34 cellular contexts compared by ENCODE assay signal in genomic region chr9:117750401-117750800, GRCh38. TPM values are rescaled to one million over a fixed set of nuclear protein-coding genes. Genes with fewer than 3 reads are reported as not detected.
"Had no signal": no experiment of that assay in that cellular context is flagged by ENCODE, and none has a peak within 500 bp of the region (broad histone marks: within the 10 kb centered on the region; RNA-seq: fewer than 3 reads in every experiment).

No MANE protein-coding gene starts in this region.

- H3K9me3 Mint-ChIP-seq: activated CD4-positive, alpha-beta memory T cell treated with anti-CD3 and anti-CD28 coated beads for 36 hours; activated CD4-positive, alpha-beta T cell treated with anti-CD3 and anti-CD28 coated beads, Interleukin-2, amount 10 ng/mL, durations not matched to agents 24 days and 14 days; activated naive CD4-positive, alpha-beta T cell treated with anti-CD3 and anti-CD28 coated beads for 36 hours; activated naive CD4-positive, alpha-beta T cell treated with anti-CD3 and anti-CD28 coated beads, Interleukin-2, amount 50 U/mL, for 24 hours; activated naive CD8-positive, alpha-beta T cell treated with anti-CD3 and anti-CD28 coated beads for 36 hours; activated naive CD8-positive, alpha-beta T cell treated with anti-CD3 and anti-CD28 coated beads, Interleukin-2, amount 50 U/mL, for 24 hours; activated T-helper 1 cell treated with anti-CD3 and anti-CD28 coated beads, Interleukin-12 subunit alpha, Interleukin-12 subunit beta, Interleukin-2, Interleukin-4 antibody, amounts not matched to agents 30 ng/mL and 10 ng/mL and 1 ng/mL, durations not matched to agents 14 hours and 24 hours and 36 hours; activated T-helper 2 cell treated with anti-CD3 and anti-CD28 coated beads, Interferon-gamma antibody, Interleukin-2, Interleukin-4, amounts not matched to agents 10 μg/mL and 5 μg/mL and 100 μg/mL, durations not matched to agents 14 hours and 24 hours and 36 hours; central memory CD8-positive, alpha-beta T cell; dendritic cell treated with granulocyte-macrophage colony-stimulating factor and Interleukin-4, amounts not matched to agents 40 ng/mL and 50 ng/mL, for 4 days had no signal

- ATAC-seq: activated CD4-positive, alpha-beta T cell treated with anti-CD3 and anti-CD28 coated beads for 36 hours; activated CD8-positive, alpha-beta memory T cell treated with anti-CD3 and anti-CD28 coated beads, Interleukin-2, amount 10 ng/mL, durations not matched to agents 7 days and 5 days; activated CD8-positive, alpha-beta T cell treated with anti-CD3 and anti-CD28 coated beads, Interleukin-2, amount 10 ng/mL, durations not matched to agents 7 days and 5 days; activated naive CD8-positive, alpha-beta T cell treated with anti-CD3 and anti-CD28 coated beads, Interleukin-2, amount 50 U/mL, for 24 hours; gastroesophageal sphincter had no signal

- H3K9me3 ChIP-seq: adrenal gland, ascending aorta, breast epithelium, esophagus squamous epithelium, gastroesophageal sphincter had no signal

- H3K4me3 ChIP-seq: adrenal gland, ascending aorta, breast epithelium, coronary artery, dorsolateral prefrontal cortex, esophagus squamous epithelium, gastroesophageal sphincter had no signal

- H3K27ac Mint-ChIP-seq: activated CD4-positive, alpha-beta memory T cell treated with anti-CD3 and anti-CD28 coated beads for 36 hours; activated CD4-positive, alpha-beta T cell treated with anti-CD3 and anti-CD28 coated beads for 36 hours; activated CD4-positive, alpha-beta T cell treated with anti-CD3 and anti-CD28 coated beads, Interleukin-2, amount 10 ng/mL, durations not matched to agents 24 days and 14 days; activated CD8-positive, alpha-beta memory T cell treated with anti-CD3 and anti-CD28 coated beads, Interleukin-2, amount 10 ng/mL, durations not matched to agents 7 days and 5 days; activated CD8-positive, alpha-beta T cell treated with anti-CD3 and anti-CD28 coated beads, Interleukin-2, amount 10 ng/mL, durations not matched to agents 7 days and 5 days; activated naive CD4-positive, alpha-beta T cell treated with anti-CD3 and anti-CD28 coated beads for 36 hours; activated naive CD4-positive, alpha-beta T cell treated with anti-CD3 and anti-CD28 coated beads, Interleukin-2, amount 50 U/mL, for 24 hours; activated naive CD8-positive, alpha-beta T cell treated with anti-CD3 and anti-CD28 coated beads for 36 hours; activated naive CD8-positive, alpha-beta T cell treated with anti-CD3 and anti-CD28 coated beads, Interleukin-2, amount 50 U/mL, for 24 hours; activated T-helper 1 cell treated with anti-CD3 and anti-CD28 coated beads, Interleukin-12 subunit alpha, Interleukin-12 subunit beta, Interleukin-2, Interleukin-4 antibody, amounts not matched to agents 30 ng/mL and 10 ng/mL and 1 ng/mL, durations not matched to agents 14 hours and 24 hours and 36 hours; activated T-helper 2 cell treated with anti-CD3 and anti-CD28 coated beads, Interferon-gamma antibody, Interleukin-2, Interleukin-4, amounts not matched to agents 10 μg/mL and 5 μg/mL and 100 μg/mL, durations not matched to agents 14 hours and 24 hours and 36 hours; brain; dendritic cell treated with granulocyte-macrophage colony-stimulating factor and Interleukin-4, amounts not matched to agents 40 ng/mL and 50 ng/mL, for 4 days had no signal

- H3K4me1 ChIP-seq: adrenal gland, ascending aorta, breast epithelium, gastroesophageal sphincter had no signal

- H3K36me3 ChIP-seq: adrenal gland, ascending aorta, breast epithelium, esophagus squamous epithelium, gastroesophageal sphincter had no signal

- H3K27ac ChIP-seq: adrenal gland, ascending aorta, breast epithelium, coronary artery, dorsolateral prefrontal cortex, esophagus squamous epithelium, gastroesophageal sphincter had no signal

- H3K27me3 ChIP-seq: adrenal gland, ascending aorta, dorsolateral prefrontal cortex had no signal

- DNase-seq: activated CD4-positive, alpha-beta memory T cell treated with anti-CD3 and anti-CD28 coated beads for 36 hours; activated CD4-positive, alpha-beta T cell treated with anti-CD3 and anti-CD28 coated beads for 36 hours; activated CD4-positive, alpha-beta T cell treated with anti-CD3 and anti-CD28 coated beads, Interleukin-2, amount 10 ng/mL, durations not matched to agents 24 days and 14 days; activated CD4-positive, CD25-positive, alpha-beta regulatory T cell; activated CD4-positive, CD25-positive, alpha-beta regulatory T cell treated with anti-CD3 and anti-CD28 coated beads, Interleukin-2, amount 50 U/mL, for 72 hours; activated CD8-positive, alpha-beta memory T cell treated with anti-CD3 and anti-CD28 coated beads, Interleukin-2, amount 10 ng/mL, durations not matched to agents 7 days and 5 days; activated CD8-positive, alpha-beta memory T cell treated with anti-CD3 and anti-CD28 coated beads, Interleukin-2, amount 50 U/mL, for 4 hours; activated CD8-positive, alpha-beta T cell treated with anti-CD3 and anti-CD28 coated beads, Interleukin-2, amount 10 ng/mL, durations not matched to agents 7 days and 5 days; activated effector memory CD4-positive, alpha-beta T cell treated with anti-CD3 and anti-CD28 coated beads, Interleukin-2, amount 50 U/mL, for 16 hours; activated naive CD4-positive, alpha-beta T cell treated with anti-CD3 and anti-CD28 coated beads for 36 hours; activated naive CD8-positive, alpha-beta T cell treated with anti-CD3 and anti-CD28 coated beads for 36 hours; activated naive CD8-positive, alpha-beta T cell treated with anti-CD3 and anti-CD28 coated beads, Interleukin-2, amount 50 U/mL, for 24 hours; activated T-cell treated with anti-CD3 and anti-CD28 coated beads, Interleukin-2, amount 50 U/mL, for 1 hour; activated T-cell treated with anti-CD3 and anti-CD28 coated beads, Interleukin-2, amount 50 U/mL, for 48 hours; adrenal gland; amygdala; dorsolateral prefrontal cortex; effector memory CD4-positive, alpha-beta T cell; erythroblast; esophagus squamous epithelium; foreskin melanocyte; T-helper 2 cell had no signal

- H3K4me3 Mint-ChIP-seq: activated CD4-positive, alpha-beta memory T cell treated with anti-CD3 and anti-CD28 coated beads for 36 hours; activated CD4-positive, alpha-beta T cell treated with anti-CD3 and anti-CD28 coated beads for 36 hours; activated CD4-positive, alpha-beta T cell treated with anti-CD3 and anti-CD28 coated beads, Interleukin-2, amount 10 ng/mL, durations not matched to agents 24 days and 14 days; activated CD8-positive, alpha-beta memory T cell treated with anti-CD3 and anti-CD28 coated beads, Interleukin-2, amount 10 ng/mL, durations not matched to agents 7 days and 5 days; activated CD8-positive, alpha-beta T cell treated with anti-CD3 and anti-CD28 coated beads, Interleukin-2, amount 10 ng/mL, durations not matched to agents 7 days and 5 days; activated naive CD4-positive, alpha-beta T cell treated with anti-CD3 and anti-CD28 coated beads for 36 hours; activated naive CD4-positive, alpha-beta T cell treated with anti-CD3 and anti-CD28 coated beads, Interleukin-2, amount 50 U/mL, for 24 hours; activated naive CD8-positive, alpha-beta T cell treated with anti-CD3 and anti-CD28 coated beads for 36 hours; activated naive CD8-positive, alpha-beta T cell treated with anti-CD3 and anti-CD28 coated beads, Interleukin-2, amount 50 U/mL, for 24 hours; activated T-helper 1 cell treated with anti-CD3 and anti-CD28 coated beads, Interleukin-12 subunit alpha, Interleukin-12 subunit beta, Interleukin-2, Interleukin-4 antibody, amounts not matched to agents 30 ng/mL and 10 ng/mL and 1 ng/mL, durations not matched to agents 14 hours and 24 hours and 36 hours; brain; central memory CD8-positive, alpha-beta T cell; dendritic cell treated with granulocyte-macrophage colony-stimulating factor and Interleukin-4, amounts not matched to agents 40 ng/mL and 50 ng/mL, for 4 days had no signal

- H3K36me3 Mint-ChIP-seq: activated CD4-positive, alpha-beta memory T cell treated with anti-CD3 and anti-CD28 coated beads for 36 hours; activated CD8-positive, alpha-beta memory T cell treated with anti-CD3 and anti-CD28 coated beads, Interleukin-2, amount 10 ng/mL, durations not matched to agents 7 days and 5 days; activated naive CD4-positive, alpha-beta T cell treated with anti-CD3 and anti-CD28 coated beads, Interleukin-2, amount 50 U/mL, for 24 hours; activated naive CD8-positive, alpha-beta T cell treated with anti-CD3 and anti-CD28 coated beads for 36 hours; brain had no signal

- H3K4me1 Mint-ChIP-seq: activated CD4-positive, alpha-beta T cell treated with anti-CD3 and anti-CD28 coated beads for 36 hours; activated CD4-positive, alpha-beta T cell treated with anti-CD3 and anti-CD28 coated beads, Interleukin-2, amount 10 ng/mL, durations not matched to agents 24 days and 14 days; activated naive CD4-positive, alpha-beta T cell treated with anti-CD3 and anti-CD28 coated beads, Interleukin-2, amount 50 U/mL, for 24 hours; activated naive CD8-positive, alpha-beta T cell treated with anti-CD3 and anti-CD28 coated beads for 36 hours; activated naive CD8-positive, alpha-beta T cell treated with anti-CD3 and anti-CD28 coated beads, Interleukin-2, amount 50 U/mL, for 24 hours; central memory CD8-positive, alpha-beta T cell had no signal

RNA-seq across cellular contexts. Expression of gene TLR4, which starts 46.2 kb away (rescaled TPM):
- total RNA-seq: activated CD4-positive, alpha-beta memory T cell treated with anti-CD3 and anti-CD28 coated beads for 36 hours; activated CD4-positive, alpha-beta T cell treated with anti-CD3 and anti-CD28 coated beads for 36 hours; activated CD4-positive, alpha-beta T cell treated with anti-CD3 and anti-CD28 coated beads, Interleukin-2, amount 10 ng/mL, durations not matched to agents 24 days and 14 days; activated CD8-positive, alpha-beta memory T cell treated with anti-CD3 and anti-CD28 coated beads for 36 hours; activated CD8-positive, alpha-beta memory T cell treated with anti-CD3 and anti-CD28 coated beads, Interleukin-2, amount 10 ng/mL, durations not matched to agents 7 days and 5 days; activated naive CD4-positive, alpha-beta T cell treated with anti-CD3 and anti-CD28 coated beads for 36 hours; activated naive CD8-positive, alpha-beta T cell treated with anti-CD3 and anti-CD28 coated beads for 36 hours; activated T-helper 1 cell treated with anti-CD3 and anti-CD28 coated beads, Interleukin-12 subunit alpha, Interleukin-12 subunit beta, Interleukin-2, Interleukin-4 antibody, amounts not matched to agents 30 ng/mL and 10 ng/mL and 1 ng/mL, durations not matched to agents 14 hours and 24 hours and 36 hours; activated T-helper 2 cell treated with anti-CD3 and anti-CD28 coated beads, Interferon-gamma antibody, Interleukin-2, Interleukin-4, amounts not matched to agents 10 μg/mL and 5 μg/mL and 100 μg/mL, durations not matched to agents 14 hours and 24 hours and 36 hours; T-helper 1 cell treated with Interleukin-12 subunit alpha and Interleukin-12 subunit beta and Interleukin-4 antibody, amounts not matched to agents 30 ng/mL and 1 ng/mL, for 36 hours had no signal
